Comparison of ENCODE assay signal across 1 cellular context in the genomic region with DNA sequence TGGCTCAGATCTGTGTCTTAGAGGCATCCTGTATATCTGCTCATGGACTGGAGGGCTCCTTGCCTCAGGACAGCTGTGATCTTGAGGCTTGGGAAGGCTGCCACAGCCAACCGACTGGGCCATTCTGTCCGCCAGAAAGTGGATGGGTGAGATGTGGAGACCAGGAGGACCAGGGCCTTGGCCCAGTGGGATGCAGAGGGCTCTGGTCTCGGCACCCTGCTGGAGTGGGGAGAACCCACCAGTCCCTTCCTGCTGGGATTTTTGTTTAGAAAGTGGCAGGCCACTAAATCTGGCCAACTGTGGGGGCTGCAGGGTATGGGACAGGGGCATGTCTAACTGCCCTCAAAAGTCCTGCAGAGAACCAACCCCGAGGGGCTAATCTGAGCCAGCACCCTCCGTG.
TF ChIP-seq lines count a peak whose summit lies in the region.

No MANE protein-coding gene starts in this region.

TF ChIP-seq in WTC11, 78 proteins besides CTCF, POLR2A, EP300 and RAD21 (continued from another document):
- TF ChIP-seq, protein P1, sequence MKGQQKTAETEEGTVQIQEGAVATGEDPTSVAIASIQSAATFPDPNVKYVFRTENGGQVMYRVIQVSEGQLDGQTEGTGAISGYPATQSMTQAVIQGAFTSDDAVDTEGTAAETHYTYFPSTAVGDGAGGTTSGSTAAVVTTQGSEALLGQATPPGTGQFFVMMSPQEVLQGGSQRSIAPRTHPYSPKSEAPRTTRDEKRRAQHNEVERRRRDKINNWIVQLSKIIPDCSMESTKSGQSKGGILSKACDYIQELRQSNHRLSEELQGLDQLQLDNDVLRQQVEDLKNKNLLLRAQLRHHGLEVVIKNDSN (CRISPR knock-in tag; IDR thresholded peaks at IDR 0.05) = no peak
- TF ChIP-seq, protein P2, sequence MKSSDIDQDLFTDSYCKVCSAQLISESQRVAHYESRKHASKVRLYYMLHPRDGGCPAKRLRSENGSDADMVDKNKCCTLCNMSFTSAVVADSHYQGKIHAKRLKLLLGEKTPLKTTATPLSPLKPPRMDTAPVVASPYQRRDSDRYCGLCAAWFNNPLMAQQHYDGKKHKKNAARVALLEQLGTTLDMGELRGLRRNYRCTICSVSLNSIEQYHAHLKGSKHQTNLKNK (CRISPR knock-in tag; IDR thresholded peaks at IDR 0.05) = no peak
- TF ChIP-seq FOXJ3 (CRISPR knock-in tag; IDR thresholded peaks at IDR 0.05; ENCODE audit: borderline replicate concordance) (no peak), CREB1 (CRISPR knock-in tag; IDR thresholded peaks at IDR 0.05) (no peak), GTF2I (CRISPR knock-in tag; conservative IDR thresholded peaks at IDR 0.05) (no peak), SMAD3 (CRISPR knock-in tag; IDR thresholded peaks at IDR 0.05; ENCODE audit: borderline replicate concordance) (no peak)
- TF ChIP-seq, protein P3, sequence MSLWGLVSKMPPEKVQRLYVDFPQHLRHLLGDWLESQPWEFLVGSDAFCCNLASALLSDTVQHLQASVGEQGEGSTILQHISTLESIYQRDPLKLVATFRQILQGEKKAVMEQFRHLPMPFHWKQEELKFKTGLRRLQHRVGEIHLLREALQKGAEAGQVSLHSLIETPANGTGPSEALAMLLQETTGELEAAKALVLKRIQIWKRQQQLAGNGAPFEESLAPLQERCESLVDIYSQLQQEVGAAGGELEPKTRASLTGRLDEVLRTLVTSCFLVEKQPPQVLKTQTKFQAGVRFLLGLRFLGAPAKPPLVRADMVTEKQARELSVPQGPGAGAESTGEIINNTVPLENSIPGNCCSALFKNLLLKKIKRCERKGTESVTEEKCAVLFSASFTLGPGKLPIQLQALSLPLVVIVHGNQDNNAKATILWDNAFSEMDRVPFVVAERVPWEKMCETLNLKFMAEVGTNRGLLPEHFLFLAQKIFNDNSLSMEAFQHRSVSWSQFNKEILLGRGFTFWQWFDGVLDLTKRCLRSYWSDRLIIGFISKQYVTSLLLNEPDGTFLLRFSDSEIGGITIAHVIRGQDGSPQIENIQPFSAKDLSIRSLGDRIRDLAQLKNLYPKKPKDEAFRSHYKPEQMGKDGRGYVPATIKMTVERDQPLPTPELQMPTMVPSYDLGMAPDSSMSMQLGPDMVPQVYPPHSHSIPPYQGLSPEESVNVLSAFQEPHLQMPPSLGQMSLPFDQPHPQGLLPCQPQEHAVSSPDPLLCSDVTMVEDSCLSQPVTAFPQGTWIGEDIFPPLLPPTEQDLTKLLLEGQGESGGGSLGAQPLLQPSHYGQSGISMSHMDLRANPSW (CRISPR knock-in tag; conservative IDR thresholded peaks at IDR 0.05; ENCODE audit: low read depth) = no peak
